In the genomic region with DNA sequence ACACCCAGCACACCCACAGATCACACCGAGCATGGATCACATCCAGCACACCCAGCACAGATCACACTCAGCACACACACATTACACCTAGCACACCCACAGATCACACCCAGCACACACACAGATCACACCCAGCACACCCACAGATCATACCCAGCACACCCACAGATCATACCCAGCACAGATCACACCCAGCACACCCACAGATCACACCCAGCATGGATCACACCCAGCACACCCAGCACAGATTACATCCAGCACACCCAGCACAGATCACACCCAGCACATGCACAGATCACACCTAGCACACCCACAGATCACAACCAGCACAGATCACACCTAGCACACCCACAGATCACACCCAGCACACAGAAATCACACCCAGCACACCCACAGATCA, we compare ENCODE assay signal across 6 cellular contexts.
"Had no signal": no experiment of that assay in that cellular context is flagged by ENCODE, and none has a peak within 500 bp of the region (broad histone marks: within the 10 kb centered on the region; RNA-seq: fewer than 3 reads in every experiment).

No MANE protein-coding gene starts in this region.

- H3K4me3 ChIP-seq: GM23338 had no signal

- DNase-seq: H9, HCEC 1CT, HFFc6, KBM-7 had no signal

- H3K27ac ChIP-seq: HL-60 had no signal
